Comparison of ENCODE assay signal across 8 cellular contexts in the genomic region with DNA sequence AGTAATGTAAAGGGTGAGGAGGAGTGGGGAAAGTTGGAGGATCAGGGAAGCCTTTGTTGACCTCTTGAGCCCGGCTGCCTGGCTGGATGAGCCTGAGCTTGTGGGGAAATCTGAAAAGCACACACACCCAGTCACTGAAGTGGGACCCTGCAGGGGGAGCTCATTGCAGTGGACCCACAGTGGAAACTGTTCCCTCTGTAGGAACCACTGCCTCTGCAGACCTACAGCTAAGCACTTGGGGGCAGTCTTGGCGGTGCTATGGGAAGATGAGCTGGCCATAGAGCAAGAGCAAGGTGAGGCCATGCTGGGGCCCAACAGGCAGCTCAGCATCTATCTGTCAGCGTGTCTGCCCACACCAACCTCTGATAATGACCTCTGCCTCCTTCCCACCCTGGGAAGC.
DNase-seq lines count a peak whose midpoint lies in the region; ATAC-seq lines count a peak whose summit lies in the region.

No MANE protein-coding gene starts in this region.

- no peaks in the 10 kb centered on the region for H3K27me3 ChIP-seq in H7 (ENCODE audit: control insufficient read depth, insufficient read depth, low read length)
- H3K27me3 ChIP-seq in SJCRH30: no peaks in the 10 kb centered on the region

- ATAC-seq in GM21786 (IDR thresholded peaks at IDR 0.05; ENCODE audit: unreplicated experiment): no peak

- peaks cover 18% of the 10 kb centered on the region for H3K4me1 ChIP-seq in SJCRH30

- DNase-seq in H7: peak; percentile 64
- DNase-seq in SJCRH30: peak; percentile 84 to 88
- DNase-seq in brain pericyte (ENCODE audit: low read depth, low spot score): peak; percentile 16
- DNase-seq in myocyte (ENCODE audit: low read depth): peak; percentile 48
- no peak for DNase-seq in NCI-H1436 treated with DMSO at 0.1 percent for 48 hours (lab: John Stamatoyannopoulos, UW)
- DNase-seq in NCI-H748 (lab: John Stamatoyannopoulos, UW; ENCODE audit: unreplicated experiment): no peak
- no peak for DNase-seq in mesenteric fat pad (ENCODE audit: low spot score)

- no peak overlapping the region for H3K4me3 ChIP-seq in H7 (ENCODE audit: insufficient read depth, low read depth, low read length)
- no peak overlapping the region for H3K4me3 ChIP-seq in SJCRH30

- 0 out of 2 replicates have a peak, but pooled peaks cover 3% of the 10 kb centered on the region for H3K9me3 ChIP-seq in SJCRH30 (replicated peaks)

- H3K36me3 ChIP-seq in H7 (replicated peaks; ENCODE audit: control insufficient read depth, insufficient read depth, low read length) (no peaks in the 10 kb centered on the region), SJCRH30 (no peaks in the 10 kb centered on the region)

- H3K27ac ChIP-seq in SJCRH30: no peak overlapping the region

Comparison
In these comparisons a context has a peak if more than half of its experiments do, and no peak if none do; other contexts are left out.
1. DNase-seq: peak in H7 (single experiment), SJCRH30 (2 of 2), brain pericyte (single experiment) and myocyte (single experiment); none in NCI-H1436 treated with DMSO at 0.1 percent for 48 hours (single experiment), NCI-H748 (single experiment) and mesenteric fat pad (single experiment).